10 cellular contexts compared by ENCODE assay signal in genomic region chr9:89482950-89483349, GRCh38. TPM values are rescaled to one million over a fixed set of nuclear protein-coding genes. Genes with fewer than 3 reads are reported as not detected.
DNase-seq lines count a peak whose midpoint lies in the region; ATAC-seq and TF ChIP-seq lines count a peak whose summit lies in the region.
"Had no signal": no experiment of that assay in that cellular context is flagged by ENCODE, and none has a peak within 500 bp of the region (broad histone marks: within the 10 kb centered on the region; RNA-seq: fewer than 3 reads in every experiment).

No MANE protein-coding gene starts in this region.

- H3K4me1 Mint-ChIP-seq in stimulated activated naive CD8-positive, alpha-beta T cell treated with anti-CD3 and anti-CD28 coated beads, Interleukin-15, amount 100 ng/mL, for 72 hours: peaks cover 100% of the 10 kb centered on the region

- peak overlapping the region; percentile 73 to 75 for H3K4me3 Mint-ChIP-seq in stimulated activated naive CD8-positive, alpha-beta T cell treated with anti-CD3 and anti-CD28 coated beads, Interleukin-15, amount 100 ng/mL, for 72 hours

- ATAC-seq in Right ventricle myocardium inferior: peak; percentile 52
- ATAC-seq in stimulated activated naive CD8-positive, alpha-beta T cell treated with anti-CD3 and anti-CD28 coated beads, Interleukin-15, amount 100 ng/mL, for 72 hours: no peak

- no peak for TF ChIP-seq CTCF in brain microvascular endothelial cell (IDR thresholded peaks at IDR 0.05; ENCODE audit: low read depth, low read length, missing control alignments)

- H3K27me3 ChIP-seq in layer of hippocampus (ENCODE audit: control insufficient read depth, insufficient read depth, low read length) (no peaks in the 10 kb centered on the region), brain microvascular endothelial cell (replicated peaks) (no peaks in the 10 kb centered on the region)

- H3K36me3 ChIP-seq in brain microvascular endothelial cell (replicated peaks): no peaks in the 10 kb centered on the region

- H3K27ac Mint-ChIP-seq in stimulated activated naive CD8-positive, alpha-beta T cell treated with anti-CD3 and anti-CD28 coated beads, Interleukin-15, amount 100 ng/mL, for 72 hours: no peak overlapping the region

- in situ Hi-C loops in KBM-7 (cut with MboI; ENCODE audit: low pct_unique_long_range_greater_than_20kb, low sequenced_read_pairs) (no loop called here), brain microvascular endothelial cell (cut with HindIII; ENCODE audit: low pct_ligation_motif_present, low sequenced_read_pairs) (no loop called here)

- intact Hi-C loops in Right ventricle myocardium inferior (cut with DNase I) (no loop called here), cardiac septum (cut with DNase I) (no loop called here)

- no peak overlapping the region for H3K4me3 ChIP-seq in brain microvascular endothelial cell (ENCODE audit: low read depth, low read length)

- no peaks in the 10 kb centered on the region for H3K27me3 Mint-ChIP-seq in stimulated activated naive CD8-positive, alpha-beta T cell treated with anti-CD3 and anti-CD28 coated beads, Interleukin-15, amount 100 ng/mL, for 72 hours

- H3K27ac ChIP-seq in layer of hippocampus (ENCODE audit: low read depth, low read length): peak overlapping the region; percentile 75
- no peak overlapping the region for H3K27ac ChIP-seq in brain microvascular endothelial cell

- peaks cover 0 to 4% of the 10 kb centered on the region in 2 donors for H3K9me3 Mint-ChIP-seq in stimulated activated naive CD8-positive, alpha-beta T cell treated with anti-CD3 and anti-CD28 coated beads, Interleukin-15, amount 100 ng/mL, for 72 hours

- no peak for DNase-seq in Right ventricle myocardium inferior (ENCODE audit: missing footprints)
- no peak for DNase-seq in cardiac septum (ENCODE audit: low spot score)
- peak; percentile 11 for DNase-seq in activated CD8-positive, alpha-beta memory T cell treated with anti-CD3 and anti-CD28 coated beads, Interleukin-2, amount 50 U/mL, for 4 hours
- DNase-seq in stimulated activated naive CD8-positive, alpha-beta T cell treated with anti-CD3 and anti-CD28 coated beads, Interleukin-15, amount 100 ng/mL, for 72 hours: no peak
- no peak for DNase-seq in KBM-7
- DNase-seq in NCI-H1436 treated with DMSO at 0.1 percent for 48 hours (lab: John Stamatoyannopoulos, UW): no peak
- DNase-seq in brain microvascular endothelial cell: no peak
- DNase-seq: foreskin fibroblast, NCI-H1092 treated with DMSO at 0.1 percent for 48 hours had no signal

RNA-seq across cellular contexts. Expression of gene SEMA4D, which starts 15.0 kb away (rescaled TPM):
- total RNA-seq in Right ventricle myocardium inferior: 24.1 TPM
- total RNA-seq in cardiac septum: 21.4 TPM
